In the genomic region with DNA sequence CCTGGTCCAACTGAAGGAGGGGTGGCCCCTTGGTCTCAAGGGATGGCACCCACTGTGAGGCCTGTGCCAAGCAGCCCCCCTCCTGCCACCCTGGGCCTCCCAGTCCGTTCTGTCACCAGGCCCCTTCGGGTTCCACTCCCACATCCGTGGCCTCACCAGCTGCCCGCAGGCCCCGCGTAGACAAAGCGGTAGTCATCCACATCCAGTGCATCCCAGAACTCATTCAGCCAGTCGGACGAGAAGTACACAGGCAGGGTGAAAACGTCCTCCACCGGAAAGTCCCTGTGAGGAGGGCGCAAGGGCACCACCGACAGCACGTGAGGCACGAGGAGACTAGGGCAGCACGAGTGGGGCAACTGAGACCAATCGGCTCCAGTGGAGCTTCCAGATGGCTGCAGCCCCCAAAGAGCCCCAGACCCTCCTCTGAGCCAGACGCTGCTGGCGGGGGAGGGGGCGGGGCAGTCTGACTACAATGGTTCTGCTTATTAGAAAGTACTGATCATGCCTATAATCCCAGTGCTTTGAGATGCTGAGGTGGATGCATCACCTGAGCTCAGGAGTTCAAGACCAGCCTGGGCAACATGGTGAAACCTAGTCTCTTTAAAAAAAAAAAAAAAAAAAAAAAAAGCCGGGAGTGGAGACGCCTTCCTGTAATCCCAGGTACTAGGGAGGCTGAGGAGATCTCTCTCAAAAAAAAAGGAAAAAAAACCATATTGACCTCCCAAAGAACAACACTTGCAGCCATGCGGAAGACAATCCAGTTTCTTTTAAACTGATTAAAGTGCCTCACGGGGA, we compare ENCODE assay signal across 8 cellular contexts. TPM values are rescaled to one million over a fixed set of nuclear protein-coding genes. Genes with fewer than 3 reads are reported as not detected.
DNase-seq lines count a peak whose midpoint lies in the region; ATAC-seq, FAIRE-seq and TF ChIP-seq lines count a peak whose summit lies in the region.

No MANE protein-coding gene starts in this region.

- POLR2A ChIA-PET in HepG2 (lab: Yijun Ruan, JAX), result interaction anchor here (0.7 kb wide), 1 partner anchor 170 kb away, joined by 3 read pairs; a partner anchor contains a TSS

- no peak for ATAC-seq in HepG2
- ATAC-seq in HG02840 (IDR thresholded peaks at IDR 0.05; ENCODE audit: low FRiP score, unreplicated experiment), result no peak

- no peak for TF ChIP-seq RAD21 in HepG2 (CRISPR knock-in tag; IDR thresholded peaks at IDR 0.05)

- peak overlapping the region; percentile 89 for H3K27ac Mint-ChIP-seq in activated T-cell treated with anti-CD3 and anti-CD28 coated beads, Interleukin-2, amount 50 U/mL, for 24 hours

- no peak for FAIRE-seq in HepG2 (lab: Jason Lieb, UNC)

- CTCF ChIA-PET in HepG2 (lab: Yijun Ruan, JAX; ENCODE audit: low intra/inter-chr PET ratio, low total read pairs), result no interaction called here

- no peak for TF ChIP-seq CTCF in astrocyte of the spinal cord (IDR thresholded peaks at IDR 0.05; ENCODE audit: low read depth, low read length)
- TF ChIP-seq CTCF in HepG2 (CRISPR knock-in tag; IDR thresholded peaks at IDR 0.05), result no peak
- TF ChIP-seq CTCF in tibial nerve (IDR thresholded peaks at IDR 0.05), result no peak

- 84% methylated on average over 22 of the region's 24 CpGs for WGBS in HepG2 (ENCODE audit: low lambda C conversion rate)
- WGBS in tibial nerve, 2 donors, result 46 to 64% methylated on average over 19 to 22 of the region's 24 CpGs

- no peaks in the 10 kb centered on the region for H3K27me3 Mint-ChIP-seq in activated T-cell treated with anti-CD3 and anti-CD28 coated beads, Interleukin-2, amount 50 U/mL, for 24 hours

- peak overlapping the region; percentile 87 for H3K4me2 ChIP-seq in HepG2 (ENCODE audit: low read depth, low read length)

- H3K4me1 ChIP-seq in HepG2 (ENCODE audit: insufficient read depth, low read length) (peaks cover 54% of the 10 kb centered on the region), tibial nerve (peaks cover 0 to 55% (median 23%) of the 10 kb centered on the region in 4 donors)

- TF ChIP-seq POLR2A in HepG2 (IDR thresholded peaks at IDR 0.05; ENCODE audit: insufficient read depth in 1 of 2, low read depth in 2 of 2, low read length in 2 of 2), result no peak
- no peak for TF ChIP-seq POLR2A in tibial nerve (IDR thresholded peaks at IDR 0.05)

- no peak overlapping the region for H2AFZ ChIP-seq in HepG2 (ENCODE audit: low read length)

- DNase-seq in activated T-cell treated with anti-CD3 and anti-CD28 coated beads, Interleukin-2, amount 50 U/mL, for 24 hours, result peak; percentile 31
- no peak for DNase-seq in activated T-cell treated with anti-CD3 and anti-CD28 coated beads, Interleukin-2, amount 50 U/mL, for 48 hours
- DNase-seq in astrocyte of the spinal cord (ENCODE audit: low read depth, low spot score), result no peak
- DNase-seq in HepG2 (ENCODE audit: low spot score), result no peak
- DNase-seq in tibial nerve (ENCODE audit: low spot score in 2 of 2), result no peak
- DNase-seq in NCI-H2029 (lab: John Stamatoyannopoulos, UW), result no peak
- no peak for DNase-seq in putamen (ENCODE audit: low spot score)

- BruUV-seq in HepG2 (replicated peaks; lab: Mats Ljungman, UMichigan), result TSS peak; percentile 55

- peak overlapping the region; percentile 93 for H3K9ac ChIP-seq in HepG2 (ENCODE audit: insufficient read depth, low read depth, low read length)

- no peak for TF ChIP-seq EP300 in HepG2 (IDR thresholded peaks at IDR 0.05; ENCODE audit: low read depth in 2 of 2, low read length in 2 of 2)
- TF ChIP-seq EP300 in HepG2 (CRISPR knock-in tag; IDR thresholded peaks at IDR 0.05; ENCODE audit: borderline replicate concordance), result no peak
- TF ChIP-seq EP300 in tibial nerve (IDR thresholded peaks at IDR 0.05), result no peak

- H4K20me1 ChIP-seq in HepG2 (ENCODE audit: insufficient read depth, low read length), result peaks cover 9% of the 10 kb centered on the region; the same call in 1 of the 2 replicates

- H3K79me2 ChIP-seq in HepG2 (ENCODE audit: insufficient read depth, low read length), result peaks cover 35% of the 10 kb centered on the region

- in situ Hi-C loops in astrocyte of the spinal cord (cut with HindIII; ENCODE audit: low sequenced_read_pairs) (no loop called here), HepG2 (cut with HindIII; ENCODE audit: extremely low pct_ligation_motif_present, low pct_unique_long_range_greater_than_20kb) (no loop called here)

- H3K27ac ChIP-seq in HepG2 (ENCODE audit: extremely low read length, insufficient read depth, low read length) (peak overlapping the region; percentile 75), tibial nerve (peak overlapping the region in 2 of 4 donors; percentile 88 to 92)

- H3K36me3 Mint-ChIP-seq in activated T-cell treated with anti-CD3 and anti-CD28 coated beads, Interleukin-2, amount 50 U/mL, for 24 hours (ENCODE audit: low read depth), result peaks cover 55% of the 10 kb centered on the region

- peaks cover 50% of the 10 kb centered on the region for H3K4me1 Mint-ChIP-seq in activated T-cell treated with anti-CD3 and anti-CD28 coated beads, Interleukin-2, amount 50 U/mL, for 24 hours (ENCODE audit: low read depth)

- H3K27me3 ChIP-seq in HepG2 (ENCODE audit: control insufficient read depth in 1 of 2, insufficient read depth in 2 of 2, low read length in 2 of 2) (no peaks in the 10 kb centered on the region; a peak in 1 of 5 replicates), tibial nerve (no peaks in the 10 kb centered on the region)

- H3K4me3 ChIP-seq in astrocyte of the spinal cord (ENCODE audit: low read depth, low read length) (peak overlapping the region; percentile 80), HepG2 (replicated peaks in 1 of 3; ENCODE audit: insufficient read depth in 1 of 3, low read depth in 2 of 3, low read length in 3 of 3) (peak overlapping the region; percentile 87 to 98 (median 97)), tibial nerve (peak overlapping the region; percentile 65 to 94 (median 78))

- H3K4me3 Mint-ChIP-seq in activated T-cell treated with anti-CD3 and anti-CD28 coated beads, Interleukin-2, amount 50 U/mL, for 24 hours, result peak overlapping the region; percentile 93

- no peaks in the 10 kb centered on the region for H3K9me3 Mint-ChIP-seq in activated T-cell treated with anti-CD3 and anti-CD28 coated beads, Interleukin-2, amount 50 U/mL, for 24 hours

- intact Hi-C loops in HepG2 (cut with micrococcal nuclease; ENCODE audit: unreplicated experiment), result no loop called here

- H3K36me3 ChIP-seq in HepG2 (replicated peaks in 1 of 2; ENCODE audit: control insufficient read depth in 1 of 2, insufficient read depth in 2 of 2, low read length in 2 of 2), result peaks cover 4 to 9% of the 10 kb centered on the region in 2 experiments; a peak in 1 of 5 replicates
- peaks cover 0 to 33% (median 0%) of the 10 kb centered on the region in 3 donors for H3K36me3 ChIP-seq in tibial nerve

- no peaks in the 10 kb centered on the region for H3K9me3 ChIP-seq in HepG2 (ENCODE audit: low read length)
- no peaks in the 10 kb centered on the region for H3K9me3 ChIP-seq in tibial nerve

RNA-seq across cellular contexts. Expression of a gene that starts 1.2 kb away (rescaled TPM):
- 23.0 and 29.0 TPM in 2 replicates for total RNA-seq in HepG2 (2016; rRNA removed; fragmentation: Illumina TruSeq; extraction: Trizol)
- 10.5 and 13.6 TPM in 2 replicates for total RNA-seq in HepG2 (2016; cell fraction: cytosol; rRNA removed; fragmentation: Illumina TruSeq; extraction: Trizol; ENCODE audit: low read depth)
- total RNA-seq in HepG2 (2016; cell fraction: insoluble cytoplasmic fraction; rRNA removed; fragmentation: Illumina TruSeq; extraction: Trizol), result 21.9 and 31.1 TPM in 2 replicates
- total RNA-seq in HepG2 (2016; cell fraction: membrane; rRNA removed; fragmentation: Illumina TruSeq; extraction: Trizol), result 18.8 and 21.7 TPM in 2 replicates
- total RNA-seq in HepG2 (2016; cell fraction: nucleus; rRNA removed; fragmentation: Illumina TruSeq; extraction: Trizol), result 21.3 and 26.3 TPM in 2 replicates
- 10.2 and 17.3 TPM in 2 replicates for polyA plus RNA-seq in HepG2 (2011; rRNA removed)
- polyA plus RNA-seq in HepG2 (2011; cell fraction: cytosol; rRNA removed), result 10.6 and 14.3 TPM in 2 replicates
- 44.8 and 46.2 TPM in 2 replicates for polyA plus RNA-seq in HepG2 (2011; cell fraction: nucleus; rRNA removed)
- 9.4 and 10.9 TPM in 2 replicates for polyA plus RNA-seq in HepG2 (2012)
- 7.9 and 10.7 TPM in 2 replicates for polyA plus RNA-seq in HepG2 (2016; cell fraction: cytosol; fragmentation: Illumina TruSeq; extraction: Trizol; ENCODE audit: low read depth)
- polyA plus RNA-seq in HepG2 (2016; cell fraction: insoluble cytoplasmic fraction; fragmentation: Illumina TruSeq; extraction: Trizol; ENCODE audit: low read depth), result 18.0 and 18.7 TPM in 2 replicates
- 11.6 and 12.6 TPM in 2 replicates for polyA plus RNA-seq in HepG2 (2016; cell fraction: membrane; fragmentation: Illumina TruSeq; extraction: Trizol; ENCODE audit: low read depth)
- 23.9 and 25.0 TPM in 2 replicates for polyA plus RNA-seq in HepG2 (2016; cell fraction: nucleus; fragmentation: Illumina TruSeq; extraction: Trizol; ENCODE audit: insufficient read depth, low read depth)
- polyA minus RNA-seq in HepG2 (2011; rRNA and poly(A)+ RNA removed; ENCODE audit: low replicate concordance), result 88.6 and 93.9 TPM in 2 replicates
- 9.8 and 14.0 TPM in 2 replicates for polyA minus RNA-seq in HepG2 (2011; cell fraction: cytosol; rRNA and poly(A)+ RNA removed)
- 62.1 and 65.3 TPM in 2 replicates for polyA minus RNA-seq in HepG2 (2011; cell fraction: nucleus; rRNA and poly(A)+ RNA removed)
- 10 to 100 TPM; 33.4 to 45.3 (median 40.6) TPM for total RNA-seq in tibial nerve

RNA-seq across cellular contexts. Expression of a gene that starts 1.3 kb away (rescaled TPM):
- total RNA-seq in HepG2 (2016; rRNA removed; fragmentation: Illumina TruSeq; extraction: Trizol) (25.1 and 25.8 TPM in 2 replicates), tibial nerve (10 to 100 TPM; 49.4 to 69.9 (median 62.8) TPM)
- total RNA-seq in HepG2 (2016; cell fraction: cytosol; rRNA removed; fragmentation: Illumina TruSeq; extraction: Trizol; ENCODE audit: low read depth), result 10.1 and 13.3 TPM in 2 replicates
- total RNA-seq in HepG2 (2016; cell fraction: insoluble cytoplasmic fraction; rRNA removed; fragmentation: Illumina TruSeq; extraction: Trizol), result 25.5 and 25.8 TPM in 2 replicates
- 17.9 and 18.3 TPM in 2 replicates for total RNA-seq in HepG2 (2016; cell fraction: membrane; rRNA removed; fragmentation: Illumina TruSeq; extraction: Trizol)
- total RNA-seq in HepG2 (2016; cell fraction: nucleus; rRNA removed; fragmentation: Illumina TruSeq; extraction: Trizol), result 20.5 and 21.5 TPM in 2 replicates
- polyA plus RNA-seq in HepG2 (2011; rRNA removed), result 13.6 and 14.1 TPM in 2 replicates
- polyA plus RNA-seq in HepG2 (2011; cell fraction: cytosol; rRNA removed), result 16.8 and 19.5 TPM in 2 replicates
- polyA plus RNA-seq in HepG2 (2011; cell fraction: nucleus; rRNA removed), result 19.8 and 20.7 TPM in 2 replicates
- polyA plus RNA-seq in HepG2 (2012), result 12.1 and 15.6 TPM in 2 replicates
- polyA plus RNA-seq in HepG2 (2016; cell fraction: cytosol; fragmentation: Illumina TruSeq; extraction: Trizol; ENCODE audit: low read depth), result 4.7 and 6.2 TPM in 2 replicates
- 19.4 and 24.0 TPM in 2 replicates for polyA plus RNA-seq in HepG2 (2016; cell fraction: insoluble cytoplasmic fraction; fragmentation: Illumina TruSeq; extraction: Trizol; ENCODE audit: low read depth)
- polyA plus RNA-seq in HepG2 (2016; cell fraction: membrane; fragmentation: Illumina TruSeq; extraction: Trizol; ENCODE audit: low read depth), result 10.9 and 11.7 TPM in 2 replicates
- 19.3 and 22.0 TPM in 2 replicates for polyA plus RNA-seq in HepG2 (2016; cell fraction: nucleus; fragmentation: Illumina TruSeq; extraction: Trizol; ENCODE audit: insufficient read depth, low read depth)
- 16.8 and 27.2 TPM in 2 replicates for polyA minus RNA-seq in HepG2 (2011; rRNA and poly(A)+ RNA removed; ENCODE audit: low replicate concordance)
- polyA minus RNA-seq in HepG2 (2011; cell fraction: cytosol; rRNA and poly(A)+ RNA removed), result 8.8 and 9.6 TPM in 2 replicates
- polyA minus RNA-seq in HepG2 (2011; cell fraction: nucleus; rRNA and poly(A)+ RNA removed), result 30.3 and 36.4 TPM in 2 replicates
